10 cellular contexts compared by ENCODE assay signal in genomic region chr4:121227254-121227867, GRCh38.
DNase-seq lines count a peak whose midpoint lies in the region; ATAC-seq, FAIRE-seq and TF ChIP-seq lines count a peak whose summit lies in the region.
"Had no signal": no experiment of that assay in that cellular context is flagged by ENCODE, and none has a peak within 500 bp of the region (broad histone marks: within the 10 kb centered on the region; RNA-seq: fewer than 3 reads in every experiment).

No MANE protein-coding gene starts in this region.

- intact Hi-C loops in activated T-helper 1 cell treated with anti-CD3 and anti-CD28 coated beads, Interleukin-12 subunit alpha, Interleukin-12 subunit beta, Interleukin-2, Interleukin-4 antibody, amounts not matched to agents 30 ng/mL and 10 ng/mL and 1 ng/mL, durations not matched to agents 14 hours and 24 hours and 36 hours (cut with micrococcal nuclease) = loop anchor here (1.0 to 2.0 kb wide), 11 partner anchors 16 to 324 kb away; no protein-coding TSS in a partner anchor
- intact Hi-C loops in esophagus muscularis mucosa (cut with DNase I) = no loop called here

- H3K27me3 Mint-ChIP-seq in activated T-helper 1 cell treated with anti-CD3 and anti-CD28 coated beads, Interleukin-12 subunit alpha, Interleukin-12 subunit beta, Interleukin-2, Interleukin-4 antibody, amounts not matched to agents 30 ng/mL and 10 ng/mL and 1 ng/mL, durations not matched to agents 14 hours and 24 hours and 36 hours (ENCODE audit: insufficient read depth) = no peaks in the 10 kb centered on the region

- CTCF ChIA-PET in RWPE1 (lab: Yijun Ruan, JAX) = interaction anchor here (0.8 kb wide), 1 partner anchor 25 kb away, joined by 3 read pairs; no protein-coding TSS in a partner anchor

- 94% methylated on average over 3 of the region's 3 CpGs for WGBS in esophagus muscularis mucosa

- TF ChIP-seq CTCF in D721Med (IDR thresholded peaks at IDR 0.05; ENCODE audit: insufficient read depth, missing control alignments) = no peak
- TF ChIP-seq CTCF in esophagus muscularis mucosa (IDR thresholded peaks at IDR 0.05) = no peak
- no peak for TF ChIP-seq CTCF in RWPE1 (conservative IDR thresholded peaks at IDR 0.05; ENCODE audit: low read depth)

- no peak for DNase-seq in D721Med (ENCODE audit: insufficient read length, low spot score)
- DNase-seq in activated T-helper 1 cell treated with anti-CD3 and anti-CD28 coated beads, Interleukin-12 subunit alpha, Interleukin-12 subunit beta, Interleukin-2, Interleukin-4 antibody, amounts not matched to agents 30 ng/mL and 10 ng/mL and 1 ng/mL, durations not matched to agents 14 hours and 24 hours and 36 hours (ENCODE audit: low spot score) = no peak
- DNase-seq in stimulated activated CD4-positive, alpha-beta T cell treated with anti-CD3 and anti-CD28 coated beads, Interleukin-1b, Interleukin-23, amount 100 ng/mL, for 48 hours = no peak
- DNase-seq in NCI-H2081 treated with DMSO at 0.1 percent for 48 hours (lab: John Stamatoyannopoulos, UW) = no peak
- DNase-seq in esophagus muscularis mucosa (ENCODE audit: extremely low spot score) = no peak
- no peak for DNase-seq in RWPE1 (ENCODE audit: low spot score)
- DNase-seq: heart right ventricle, NCI-H1092 had no signal

- H3K4me1 ChIP-seq in esophagus muscularis mucosa = no peaks in the 10 kb centered on the region
- H3K4me1 ChIP-seq: heart right ventricle had no signal

- H3K36me3 Mint-ChIP-seq in activated T-helper 1 cell treated with anti-CD3 and anti-CD28 coated beads, Interleukin-12 subunit alpha, Interleukin-12 subunit beta, Interleukin-2, Interleukin-4 antibody, amounts not matched to agents 30 ng/mL and 10 ng/mL and 1 ng/mL, durations not matched to agents 14 hours and 24 hours and 36 hours (ENCODE audit: low read depth) = peaks cover 1% of the 10 kb centered on the region

- no peak for TF ChIP-seq EP300 in esophagus muscularis mucosa (IDR thresholded peaks at IDR 0.05)

- H3K27ac ChIP-seq in esophagus muscularis mucosa (replicated peaks in 1 of 4) (no peak overlapping the region), RWPE1 (no peak overlapping the region)

- peak; percentile 25 for FAIRE-seq in D721Med (lab: Jason Lieb, UNC)

- H3K4me1 Mint-ChIP-seq in activated T-helper 1 cell treated with anti-CD3 and anti-CD28 coated beads, Interleukin-12 subunit alpha, Interleukin-12 subunit beta, Interleukin-2, Interleukin-4 antibody, amounts not matched to agents 30 ng/mL and 10 ng/mL and 1 ng/mL, durations not matched to agents 14 hours and 24 hours and 36 hours (ENCODE audit: low read depth) = peaks cover 38% of the 10 kb centered on the region

- POLR2A ChIA-PET in RWPE1 (lab: Yijun Ruan, JAX; ENCODE audit: low non-redundant PET) = no interaction called here

- ATAC-seq in GM19324 (IDR thresholded peaks at IDR 0.05; ENCODE audit: low FRiP score, unreplicated experiment) (peak; percentile 60), HG03025 (IDR thresholded peaks at IDR 0.05; ENCODE audit: low FRiP score, unreplicated experiment) (peak; percentile 69)
- ATAC-seq: heart right ventricle had no signal

- H3K36me3 ChIP-seq in esophagus muscularis mucosa = no peaks in the 10 kb centered on the region
- H3K36me3 ChIP-seq: heart right ventricle had no signal

- H3K9me3 Mint-ChIP-seq in activated T-helper 1 cell treated with anti-CD3 and anti-CD28 coated beads, Interleukin-12 subunit alpha, Interleukin-12 subunit beta, Interleukin-2, Interleukin-4 antibody, amounts not matched to agents 30 ng/mL and 10 ng/mL and 1 ng/mL, durations not matched to agents 14 hours and 24 hours and 36 hours = peaks cover 8% of the 10 kb centered on the region

- no peaks in the 10 kb centered on the region for H3K9me3 ChIP-seq in esophagus muscularis mucosa
- H3K9me3 ChIP-seq: heart right ventricle had no signal

- H3K4me3 Mint-ChIP-seq in activated T-helper 1 cell treated with anti-CD3 and anti-CD28 coated beads, Interleukin-12 subunit alpha, Interleukin-12 subunit beta, Interleukin-2, Interleukin-4 antibody, amounts not matched to agents 30 ng/mL and 10 ng/mL and 1 ng/mL, durations not matched to agents 14 hours and 24 hours and 36 hours = peak overlapping the region; percentile 76

- peaks cover 0 to 3% (median 0%) of the 10 kb centered on the region in 4 donors for H3K27me3 ChIP-seq in esophagus muscularis mucosa
- H3K27me3 ChIP-seq: heart right ventricle had no signal

- no peak overlapping the region for H3K4me3 ChIP-seq in esophagus muscularis mucosa

- peak overlapping the region; percentile 83 for H3K27ac Mint-ChIP-seq in activated T-helper 1 cell treated with anti-CD3 and anti-CD28 coated beads, Interleukin-12 subunit alpha, Interleukin-12 subunit beta, Interleukin-2, Interleukin-4 antibody, amounts not matched to agents 30 ng/mL and 10 ng/mL and 1 ng/mL, durations not matched to agents 14 hours and 24 hours and 36 hours

- TF ChIP-seq POLR2A in esophagus muscularis mucosa (IDR thresholded peaks at IDR 0.05; ENCODE audit: low read depth) = no peak
